15 cellular contexts compared by ENCODE assay signal in the genomic region with DNA sequence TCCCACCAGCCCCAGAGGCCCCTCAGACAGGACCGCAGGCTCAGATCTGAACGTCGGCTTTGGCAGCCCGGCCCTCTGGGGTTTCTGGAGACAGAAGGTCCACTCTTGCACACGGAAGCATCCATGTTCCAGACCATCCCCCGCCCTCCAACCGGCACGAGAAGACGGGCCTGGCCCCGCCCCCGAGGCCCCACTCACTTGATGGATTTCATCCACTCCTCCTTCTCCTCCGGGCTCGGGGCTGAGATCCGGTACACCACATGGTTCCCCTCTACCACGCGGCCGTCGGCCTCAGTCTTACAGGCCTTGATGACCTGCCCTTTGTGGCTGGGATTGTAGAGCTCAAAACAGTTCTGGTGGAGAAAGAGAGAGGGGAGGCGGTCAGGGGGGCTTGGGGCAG.
"Had no signal": no experiment of that assay in that cellular context is flagged by ENCODE, and none has a peak within 500 bp of the region (broad histone marks: within the 10 kb centered on the region; RNA-seq: fewer than 3 reads in every experiment).

No MANE protein-coding gene starts in this region.

- H3K27ac Mint-ChIP-seq: memory B cell, T-cell had no signal

- ATAC-seq: pancreas; stimulated activated naive CD8-positive, alpha-beta T cell treated with anti-CD3 and anti-CD28 coated beads, Interleukin-15, Interleukin-2, amounts not matched to agents 100 U/mL and 50 U/mL, for 24 hours; T-cell had no signal

- H3K27ac ChIP-seq: cardiac muscle cell, pancreas, transverse colon had no signal

- FAIRE-seq: colon, endometrium, pancreas had no signal

- H3K27me3 ChIP-seq: cardiac muscle cell, pancreas, transverse colon had no signal

- H3K4me3 Mint-ChIP-seq: memory B cell, nephron, T-cell had no signal

- H3K27me3 Mint-ChIP-seq: memory B cell, T-cell had no signal

- H3K4me3 ChIP-seq: cardiac muscle cell, pancreas, transverse colon had no signal

- DNase-seq: activated CD4-positive, CD25-positive, alpha-beta regulatory T cell treated with anti-CD3 and anti-CD28 coated beads, Interleukin-2, amount 50 U/mL, for 72 hours; activated naive CD4-positive, alpha-beta T cell treated with Interleukin-2 at 50 U/mL for 16 hours; activated T-cell treated with anti-CD3 and anti-CD28 coated beads for 4 hours; pancreas; stimulated activated CD4-positive, alpha-beta T cell treated with anti-CD3 and anti-CD28 coated beads, Interleukin-15, amount 100 ng/mL, for 24 hours; stimulated activated CD4-positive, alpha-beta T cell treated with anti-CD3 and anti-CD28 coated beads, Interleukin-4, amount 100 ng/mL, for 1 hour; stimulated activated naive CD8-positive, alpha-beta T cell treated with anti-CD3 and anti-CD28 coated beads, Interleukin-15, Interleukin-2, amounts not matched to agents 100 U/mL and 50 U/mL, for 24 hours; T-cell; T1000; transverse colon had no signal

- H3K4me1 ChIP-seq: pancreas had no signal

- H3K9me3 Mint-ChIP-seq: memory B cell, nephron, T-cell had no signal

- H3K9me3 ChIP-seq: pancreas, transverse colon had no signal
